18 cellular contexts compared by ENCODE assay signal in genomic region chr5:1337490-1338195, GRCh38. TPM values are rescaled to one million over a fixed set of nuclear protein-coding genes. Genes with fewer than 3 reads are reported as not detected.
DNase-seq lines count a peak whose midpoint lies in the region; ATAC-seq, FAIRE-seq and TF ChIP-seq lines count a peak whose summit lies in the region.
"Had no signal": no experiment of that assay in that cellular context is flagged by ENCODE, and none has a peak within 500 bp of the region (broad histone marks: within the 10 kb centered on the region; RNA-seq: fewer than 3 reads in every experiment).

No MANE protein-coding gene starts in this region.

- intact Hi-C loops in K562 (cut with micrococcal nuclease) (no loop called here), mucosa of descending colon (cut with DNase I, micrococcal nuclease) (no loop called here)

- H3K36me3 ChIP-seq in BLaER1: peaks cover 99% of the 10 kb centered on the region
- H3K36me3 ChIP-seq in KOPT-K1 (ENCODE audit: insufficient read depth, low read length): peaks cover 97% of the 10 kb centered on the region
- H3K36me3 ChIP-seq in K562 (ENCODE audit: control insufficient read depth, insufficient read depth, low read length): peaks cover 93% of the 10 kb centered on the region
- peaks cover 10% of the 10 kb centered on the region for H3K36me3 ChIP-seq in mucosa of descending colon (ENCODE audit: low read depth)

- H3K9me1 ChIP-seq in K562 (ENCODE audit: control insufficient read depth, insufficient read depth, low read length): no peaks in the 10 kb centered on the region

- H3K4me1 ChIP-seq in BLaER1 (peaks cover 60% of the 10 kb centered on the region), K562 (replicated peaks in 1 of 2; ENCODE audit: control insufficient read depth in 2 of 2, insufficient read depth in 2 of 2, low read length in 2 of 2) (peaks cover 0 to 16% of the 10 kb centered on the region in 2 experiments; a peak in 1 of 5 replicates), mucosa of descending colon (ENCODE audit: low read depth) (no peaks in the 10 kb centered on the region)
- H3K4me1 ChIP-seq: SJSA1 had no signal

- peak overlapping the region; percentile 22; the same call in 1 of the 2 replicates for H3K27ac ChIP-seq in BLaER1
- H3K27ac ChIP-seq in KOPT-K1 (ENCODE audit: low read depth, low read length, poor library complexity, severe bottlenecking): peak overlapping the region; percentile 32
- no peak overlapping the region for H3K27ac ChIP-seq in K562 (ENCODE audit: extremely low read depth, low read depth, low read length)
- H3K27ac ChIP-seq: SJSA1 had no signal

- in situ Hi-C loops in K562 (cut with MboI): no loop called here

- 95% methylated on average over 22 of the region's 22 CpGs for WGBS in K562 (ENCODE audit: insufficient coverage, low coverage, missing lambda C conversion rate)

- H3K27me3 ChIP-seq in BLaER1: no peaks in the 10 kb centered on the region
- H3K27me3 ChIP-seq in K562 (ENCODE audit: control insufficient read depth in 2 of 2, insufficient read depth in 2 of 2, low read length in 2 of 2): no peaks in the 10 kb centered on the region
- H3K27me3 ChIP-seq: SJSA1 had no signal

- H3K9me3 ChIP-seq in BLaER1 (no peaks in the 10 kb centered on the region), KOPT-K1 (ENCODE audit: insufficient read depth, low read length, poor library complexity, severe bottlenecking) (no peaks in the 10 kb centered on the region), K562 (replicated peaks; ENCODE audit: control insufficient read depth, insufficient read depth, low read depth, low read length) (no peaks in the 10 kb centered on the region), mucosa of descending colon (no peaks in the 10 kb centered on the region)
- H3K9me3 ChIP-seq: SJSA1 had no signal

- H4K20me1 ChIP-seq in BLaER1: peaks cover 99% of the 10 kb centered on the region
- peaks cover 10% of the 10 kb centered on the region; the same call in 1 of the 2 replicates for H4K20me1 ChIP-seq in K562 (replicated peaks; ENCODE audit: control insufficient read depth, insufficient read depth, low read length)

- H3K4me3 ChIP-seq in BLaER1 (no peak overlapping the region), K562 (no peak overlapping the region), mucosa of descending colon (no peak overlapping the region)
- H3K4me3 ChIP-seq: SJSA1 had no signal

- no TSS peak for BruUV-seq in K562 (replicated peaks; lab: Mats Ljungman, UMichigan)

- H3K79me2 ChIP-seq in K562 (ENCODE audit: control insufficient read depth, insufficient read depth, low read length): peaks cover 14% of the 10 kb centered on the region; the same call in 1 of the 3 replicates

- peak overlapping the region; percentile 42; the same call in 1 of the 2 replicates for H3K9ac ChIP-seq in BLaER1
- no peak overlapping the region for H3K9ac ChIP-seq in K562 (ENCODE audit: insufficient read depth in 1 of 2, low read depth in 2 of 2, low read length in 2 of 2)

- POLR2A ChIA-PET in K562 (lab: Yijun Ruan, JAX): interaction anchor here (0.7 kb wide), 1 partner anchor 8 kb away, joined by 3 read pairs; no protein-coding TSS in a partner anchor

- H2AFZ ChIP-seq in K562 (ENCODE audit: low read depth, low read length): no peak overlapping the region

- no peak for TF ChIP-seq CTCF in K562 (IDR thresholded peaks at IDR 0.05 in 2 of 3, conservative IDR thresholded peaks at IDR 0.05 in 1 of 3; ENCODE audit: insufficient read depth in 2 of 3, low read depth in 1 of 3, low read length in 3 of 3)
- TF ChIP-seq CTCF in mucosa of descending colon (IDR thresholded peaks at IDR 0.05): no peak

- H3K4me2 ChIP-seq in BLaER1: peak overlapping the region; percentile 77
- no peak overlapping the region for H3K4me2 ChIP-seq in K562 (ENCODE audit: insufficient read depth, low read length)

- no peak for FAIRE-seq in K562 (lab: Jason Lieb, UNC)

- TF ChIP-seq EP300 in K562 (IDR thresholded peaks at IDR 0.05; ENCODE audit: low read length): no peak

- CTCF ChIA-PET in K562 (lab: Yijun Ruan, JAX; ENCODE audit: low intra/inter-chr PET ratio): no interaction called here

- no peak for ATAC-seq in K562
- ATAC-seq in mucosa of descending colon: no peak
- no peak for ATAC-seq in HG02571 (IDR thresholded peaks at IDR 0.05; ENCODE audit: unreplicated experiment)
- ATAC-seq: PC-3 had no signal

- no peak for TF ChIP-seq RAD21 in K562 (CRISPR knock-in tag; conservative IDR thresholded peaks at IDR 0.05 in 1 of 2, IDR thresholded peaks at IDR 0.05 in 1 of 2)

- DNase-seq in K562 (ENCODE audit: extremely low read depth in 1 of 4, low spot score in 3 of 4) (no peak), mucosa of descending colon (peak in 2 of 3 donors; percentile 19 to 33), DMS79 (lab: John Stamatoyannopoulos, UW) (no peak), anterior cingulate cortex (lab: John Stamatoyannopoulos, UW) (no peak), ureter (ENCODE audit: low spot score) (no peak)
- DNase-seq: C1 segment of cervical spinal cord; CD8-positive, alpha-beta memory T cell; DMS53; H9; NCI-H1105; NCI-H1694 treated with DMSO at 0.1 percent for 48 hours; NCI-H510A treated with DMSO at 0.1 percent for 48 hours; NCI-H774; PC-3 had no signal

- TF ChIP-seq POLR2A in K562 (conservative IDR thresholded peaks at IDR 0.05): no peak

TF ChIP-seq in K562, 482 proteins besides CTCF, POLR2A, EP300 and RAD21 (continues in another document):
- no peak for TF ChIP-seq JUND (IDR thresholded peaks at IDR 0.05; ENCODE audit: borderline replicate concordance, low read depth, low read length)
- no peak for TF ChIP-seq JUND (tag; IDR thresholded peaks at IDR 0.05; ENCODE audit: borderline replicate concordance, low read depth, low read length)
- TF ChIP-seq FOXK1 (CRISPR knock-in tag; IDR thresholded peaks at IDR 0.05; ENCODE audit: borderline replicate concordance): no peak
- TF ChIP-seq, protein P1, sequence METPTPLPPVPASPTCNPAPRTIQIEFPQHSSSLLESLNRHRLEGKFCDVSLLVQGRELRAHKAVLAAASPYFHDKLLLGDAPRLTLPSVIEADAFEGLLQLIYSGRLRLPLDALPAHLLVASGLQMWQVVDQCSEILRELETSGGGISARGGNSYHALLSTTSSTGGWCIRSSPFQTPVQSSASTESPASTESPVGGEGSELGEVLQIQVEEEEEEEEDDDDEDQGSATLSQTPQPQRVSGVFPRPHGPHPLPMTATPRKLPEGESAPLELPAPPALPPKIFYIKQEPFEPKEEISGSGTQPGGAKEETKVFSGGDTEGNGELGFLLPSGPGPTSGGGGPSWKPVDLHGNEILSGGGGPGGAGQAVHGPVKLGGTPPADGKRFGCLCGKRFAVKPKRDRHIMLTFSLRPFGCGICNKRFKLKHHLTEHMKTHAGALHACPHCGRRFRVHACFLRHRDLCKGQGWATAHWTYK (CRISPR knock-in tag; IDR thresholded peaks at IDR 0.05): no peak
- TF ChIP-seq PHTF2 (CRISPR knock-in tag; IDR thresholded peaks at IDR 0.05): no peak
- no peak for TF ChIP-seq ADNP (tag; IDR thresholded peaks at IDR 0.05)
- TF ChIP-seq RBM14 (IDR thresholded peaks at IDR 0.05; ENCODE audit: borderline replicate concordance, insufficient read depth, low read depth, low read length): no peak
- no peak for TF ChIP-seq HIVEP1 (CRISPR knock-in tag; IDR thresholded peaks at IDR 0.05)

RNA-seq across cellular contexts. Expression of gene CLPTM1L, which starts 7.3 kb away (rescaled TPM):
- total RNA-seq in K562 (2011; cell fraction: chromatin; rRNA removed; ENCODE audit: low replicate concordance): 215 and 519 TPM in 2 replicates
- total RNA-seq in K562 (2011; cell fraction: nucleolus; rRNA removed): 574 and 584 TPM in 2 replicates
- total RNA-seq in K562 (2011; cell fraction: nucleoplasm; rRNA removed): 409 and 456 TPM in 2 replicates
- 217 and 249 TPM in 2 replicates for total RNA-seq in K562 (2014; rRNA removed)
- total RNA-seq in K562 (2014; rRNA removed; fragmentation: Illumina TruSeq; extraction: Trizol): 132 and 136 TPM in 2 replicates
- 177 and 179 TPM in 2 replicates for total RNA-seq in K562 (2015; rRNA removed; fragmentation: Illumina TruSeq; extraction: Trizol)
- 145 and 152 TPM in 2 replicates for total RNA-seq in K562 (2021)
- 130 and 184 TPM in 2 replicates for polyA plus RNA-seq in K562 (2011; rRNA removed)
- polyA plus RNA-seq in K562 (2011; cell fraction: cytosol; rRNA removed): 150 and 221 TPM in 2 replicates
- polyA plus RNA-seq in K562 (2011; cell fraction: nucleus; rRNA removed): 196 and 245 TPM in 2 replicates
- 110 and 155 TPM in 2 replicates for polyA plus RNA-seq in K562 (2012)
- 198 and 213 TPM in 2 replicates for polyA plus RNA-seq in K562 (2014; fragmentation: Illumina TruSeq; extraction: Trizol)
- 10 to 100 TPM in 1 of 2 experiments, 1 to 10 TPM in 1; 3.5 to 14.1 TPM for polyA plus RNA-seq in K562 (2014; fragmentation: Nextera tagmentation; extraction: Ambion mirVana)
- polyA plus RNA-seq in K562 (2014; rRNA removed): 180 and 181 TPM in 2 replicates
- 112 and 228 TPM in 2 replicates for polyA minus RNA-seq in K562 (2011; rRNA and poly(A)+ RNA removed)
- 74.7 and 93.6 TPM in 2 replicates for polyA minus RNA-seq in K562 (2011; cell fraction: cytosol; rRNA and poly(A)+ RNA removed)
- polyA minus RNA-seq in K562 (2011; cell fraction: nucleus; rRNA and poly(A)+ RNA removed): 73.0 and 82.1 TPM in 2 replicates
- 100 to 1,000 TPM in 1 of 3 donors, 10 to 100 TPM in 2; 86.6 to 101 (median 97.6) TPM for total RNA-seq in mucosa of descending colon
- 73.4 TPM for total RNA-seq in ureter

RNA-seq across cellular contexts. Expression of gene TERT, which starts 42.8 kb away (rescaled TPM):
- 14.2 and 54.7 TPM in 2 replicates for total RNA-seq in K562 (2011; cell fraction: chromatin; rRNA removed; ENCODE audit: low replicate concordance)
- total RNA-seq in K562 (2011; cell fraction: nucleolus; rRNA removed): 26.1 and 26.7 TPM in 2 replicates
- total RNA-seq in K562 (2011; cell fraction: nucleoplasm; rRNA removed): 10.8 and 13.8 TPM in 2 replicates
- total RNA-seq in K562 (2014; rRNA removed) (1.7 and 2.5 TPM in 2 replicates), K562 (2014; rRNA removed; fragmentation: Illumina TruSeq; extraction: Trizol) (0.41 and 0.44 TPM in 2 replicates), K562 (2015; rRNA removed; fragmentation: Illumina TruSeq; extraction: Trizol) (0.54 and 0.83 TPM in 2 replicates), K562 (2021) (3.3 and 3.4 TPM in 2 replicates), mucosa of descending colon (1 to 10 TPM; 2.1 to 5.0 (median 2.8) TPM), ureter (not detected)
- polyA plus RNA-seq in K562 (2011; rRNA removed) (1.4 and 2.7 TPM in 2 replicates), K562 (2014; fragmentation: Illumina TruSeq; extraction: Trizol) (0.48 and 1.00 TPM in 2 replicates), K562 (2014; fragmentation: Nextera tagmentation; extraction: Ambion mirVana) (under 1 TPM in 1 of 2 experiments, not detected in 1; 0.08 TPM), K562 (2014; rRNA removed) (2.2 and 4.5 TPM in 2 replicates)
- 1.3 and 3.8 TPM in 2 replicates for polyA plus RNA-seq in K562 (2011; cell fraction: cytosol; rRNA removed)
- polyA plus RNA-seq in K562 (2011; cell fraction: nucleus; rRNA removed): 15.4 and 32.7 TPM in 2 replicates
- polyA plus RNA-seq in K562 (2012): 1.0 and 1.5 TPM in 2 replicates
- polyA minus RNA-seq in K562 (2011; rRNA and poly(A)+ RNA removed): 0.69 and 1.6 TPM in 2 replicates
- polyA minus RNA-seq in K562 (2011; cell fraction: cytosol; rRNA and poly(A)+ RNA removed): 1.7 and 5.3 TPM in 2 replicates
- 8.1 and 11.4 TPM in 2 replicates for polyA minus RNA-seq in K562 (2011; cell fraction: nucleus; rRNA and poly(A)+ RNA removed)
- polyA plus RNA-seq: CD8-positive, alpha-beta memory T cell had no signal

Comparison
In these comparisons a context has a peak if more than half of its experiments do, and no peak if none do; other contexts are left out.
1. DNase-seq: peak in mucosa of descending colon (2 of 3); none in K562 (0 of 4), DMS79 (single experiment), anterior cingulate cortex (0 of 58) and ureter (single experiment).